In the genomic region with DNA sequence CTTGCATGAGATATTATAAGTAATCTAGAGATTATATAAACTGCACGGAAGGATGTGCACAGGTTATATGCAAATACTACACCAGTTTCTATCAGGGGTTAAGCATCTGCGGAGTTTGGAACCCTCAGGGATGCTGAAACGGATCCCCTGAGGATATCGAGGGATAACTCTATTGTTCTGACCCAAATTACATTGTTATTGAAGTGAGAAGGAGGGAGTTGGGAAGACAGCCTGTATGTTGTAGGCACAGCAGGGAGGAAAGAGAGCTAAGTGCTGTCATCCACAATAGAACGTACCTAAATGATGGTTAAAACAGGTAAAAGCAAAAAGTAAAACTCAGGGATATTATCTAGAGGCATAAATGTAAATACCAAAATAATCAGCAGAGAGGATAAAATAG, we compare ENCODE assay signal across 24 cellular contexts.
"Had no signal": no experiment of that assay in that cellular context is flagged by ENCODE, and none has a peak within 500 bp of the region (broad histone marks: within the 10 kb centered on the region; RNA-seq: fewer than 3 reads in every experiment).

No MANE protein-coding gene starts in this region.

- H3K27ac ChIP-seq: coronary artery, lower lobe of right lung, prostate gland, spleen, testis, uterus, VCaP had no signal

- H3K9me3 Mint-ChIP-seq: activated CD4-positive, alpha-beta T cell treated with anti-CD3 and anti-CD28 coated beads, Interleukin-2, amount 10 ng/mL, durations not matched to agents 7 days and 5 days; activated CD8-positive, alpha-beta T cell treated with anti-CD3 and anti-CD28 coated beads for 36 hours; activated naive CD4-positive, alpha-beta T cell treated with anti-CD3 and anti-CD28 coated beads, Interleukin-2, amount 10 ng/mL, durations not matched to agents 7 days and 5 days; immature natural killer cell; naive thymus-derived CD4-positive, alpha-beta T cell had no signal

- H3K36me3 Mint-ChIP-seq: activated CD8-positive, alpha-beta memory T cell treated with anti-CD3 and anti-CD28 coated beads, Interleukin-2, amount 10 ng/mL, durations not matched to agents 7 days and 5 days; activated naive CD4-positive, alpha-beta T cell treated with anti-CD3 and anti-CD28 coated beads, Interleukin-2, amount 10 ng/mL, durations not matched to agents 7 days and 5 days; naive thymus-derived CD4-positive, alpha-beta T cell had no signal

- H3K27ac Mint-ChIP-seq: activated CD4-positive, alpha-beta T cell treated with anti-CD3 and anti-CD28 coated beads, Interleukin-2, amount 10 ng/mL, durations not matched to agents 7 days and 5 days; activated CD8-positive, alpha-beta memory T cell treated with anti-CD3 and anti-CD28 coated beads, Interleukin-2, amount 10 ng/mL, durations not matched to agents 7 days and 5 days; activated CD8-positive, alpha-beta T cell treated with anti-CD3 and anti-CD28 coated beads for 36 hours; activated naive CD4-positive, alpha-beta T cell treated with anti-CD3 and anti-CD28 coated beads, Interleukin-2, amount 10 ng/mL, durations not matched to agents 7 days and 5 days; immature natural killer cell; naive thymus-derived CD4-positive, alpha-beta T cell had no signal

- FAIRE-seq: endometrium had no signal

- H3K36me3 ChIP-seq: lower lobe of right lung, prostate gland, spleen, uterus had no signal

- H3K9me3 ChIP-seq: lower lobe of right lung, prostate gland, testis, uterus had no signal

- H3K4me1 Mint-ChIP-seq: activated CD4-positive, alpha-beta T cell treated with anti-CD3 and anti-CD28 coated beads, Interleukin-2, amount 10 ng/mL, durations not matched to agents 7 days and 5 days; activated CD8-positive, alpha-beta memory T cell treated with anti-CD3 and anti-CD28 coated beads, Interleukin-2, amount 10 ng/mL, durations not matched to agents 7 days and 5 days; activated naive CD4-positive, alpha-beta T cell treated with anti-CD3 and anti-CD28 coated beads, Interleukin-2, amount 10 ng/mL, durations not matched to agents 7 days and 5 days had no signal

- H3K4me3 Mint-ChIP-seq: activated CD4-positive, alpha-beta T cell treated with anti-CD3 and anti-CD28 coated beads, Interleukin-2, amount 10 ng/mL, durations not matched to agents 7 days and 5 days; activated CD8-positive, alpha-beta memory T cell treated with anti-CD3 and anti-CD28 coated beads, Interleukin-2, amount 10 ng/mL, durations not matched to agents 7 days and 5 days; activated CD8-positive, alpha-beta T cell treated with anti-CD3 and anti-CD28 coated beads for 36 hours; activated naive CD4-positive, alpha-beta T cell treated with anti-CD3 and anti-CD28 coated beads, Interleukin-2, amount 10 ng/mL, durations not matched to agents 7 days and 5 days; immature natural killer cell; naive thymus-derived CD4-positive, alpha-beta T cell had no signal

- DNase-seq: activated CD4-positive, alpha-beta T cell treated with anti-CD3 and anti-CD28 coated beads, Interleukin-2, amount 10 ng/mL, durations not matched to agents 7 days and 5 days; activated CD4-positive, CD25-positive, alpha-beta regulatory T cell treated with anti-CD3 and anti-CD28 coated beads, Interleukin-2, amount 50 U/mL, for 72 hours; activated CD8-positive, alpha-beta memory T cell treated with anti-CD3 and anti-CD28 coated beads, Interleukin-2, amount 10 ng/mL, durations not matched to agents 7 days and 5 days; activated CD8-positive, alpha-beta T cell treated with anti-CD3 and anti-CD28 coated beads for 36 hours; activated effector memory CD4-positive, alpha-beta T cell treated with anti-CD3 and anti-CD28 coated beads, Interleukin-2, amount 50 U/mL, for 16 hours; activated naive CD4-positive, alpha-beta T cell treated with anti-CD3 and anti-CD28 coated beads, Interleukin-2, amount 10 ng/mL, durations not matched to agents 7 days and 5 days; activated T-cell treated with anti-CD3 and anti-CD28 coated beads for 4 hours; amygdala; cerebellar nuclear complex; erythroblast; foreskin fibroblast; immature natural killer cell; lower lobe of right lung; naive thymus-derived CD4-positive, alpha-beta T cell; spleen; stimulated activated CD4-positive, alpha-beta T cell treated with anti-CD3 and anti-CD28 coated beads, Interleukin-4, amount 100 ng/mL, for 1 hour; stimulated activated naive CD4-positive, alpha-beta T cell; testis; uterus had no signal

- ATAC-seq: activated CD8-positive, alpha-beta memory T cell treated with anti-CD3 and anti-CD28 coated beads, Interleukin-2, amount 10 ng/mL, durations not matched to agents 7 days and 5 days; activated CD8-positive, alpha-beta T cell treated with anti-CD3 and anti-CD28 coated beads for 36 hours; left lobe of liver; lower lobe of right lung; naive thymus-derived CD4-positive, alpha-beta T cell had no signal

- H3K27me3 ChIP-seq: testis, uterus had no signal

- H3K4me1 ChIP-seq: lower lobe of right lung, prostate gland, testis, uterus had no signal

- H3K4me3 ChIP-seq: coronary artery, lower lobe of right lung, prostate gland, spleen, testis, uterus had no signal
